In the genomic region with DNA sequence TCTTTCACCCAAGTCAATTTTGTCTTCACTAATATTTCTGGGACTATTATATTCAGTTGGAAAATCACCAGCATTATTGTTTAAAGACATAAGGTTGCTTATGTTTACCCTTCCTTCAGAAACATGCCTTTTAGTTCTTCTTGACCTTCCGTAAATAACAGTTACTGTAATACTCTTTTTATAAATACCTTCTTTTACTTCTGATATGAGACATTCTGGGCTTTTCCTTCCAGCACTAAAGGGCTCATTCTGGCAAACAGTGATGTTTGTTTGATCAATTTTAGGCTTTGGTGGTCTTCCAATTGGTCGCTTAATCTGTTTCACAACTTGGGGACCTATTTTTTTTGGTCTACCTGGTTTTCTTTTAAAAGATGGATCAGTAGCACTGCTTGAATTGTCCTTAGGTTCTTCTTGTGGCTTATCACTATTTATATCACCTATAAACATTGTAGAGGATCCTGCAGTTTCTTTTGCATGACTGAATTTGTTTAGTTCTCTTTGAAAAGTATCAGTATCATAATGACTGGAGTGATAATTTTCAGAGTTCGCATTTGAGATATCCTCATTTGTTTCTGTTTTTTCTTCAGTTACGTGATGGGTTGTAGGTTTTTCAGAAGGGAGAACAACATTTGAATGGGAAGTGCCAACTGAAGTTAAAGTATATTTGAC, we compare ENCODE assay signal across 13 cellular contexts.
DNase-seq lines count a peak whose midpoint lies in the region; ATAC-seq, FAIRE-seq and TF ChIP-seq lines count a peak whose summit lies in the region.
"Had no signal": no experiment of that assay in that cellular context is flagged by ENCODE, and none has a peak within 500 bp of the region (broad histone marks: within the 10 kb centered on the region; RNA-seq: fewer than 3 reads in every experiment).

No MANE protein-coding gene starts in this region.

- ATAC-seq in GM19372 (IDR thresholded peaks at IDR 0.05; ENCODE audit: low read depth, unreplicated experiment) (peak; percentile 86), HG02623 (IDR thresholded peaks at IDR 0.05; ENCODE audit: unreplicated experiment) (peak; percentile 87), HG03280 (IDR thresholded peaks at IDR 0.05; ENCODE audit: unreplicated experiment) (peak; percentile 89)
- ATAC-seq: activated CD4-positive, alpha-beta T cell treated with anti-CD3 and anti-CD28 coated beads for 36 hours; activated T-helper 17 cell treated with anti-CD3 and anti-CD28 coated beads, Interleukin-2, amount 50 U/mL, for 72 hours; esophagus mucosa had no signal

- DNase-seq in GM12892 (ENCODE audit: insufficient read length) = no peak
- no peak for DNase-seq in RCC 7860 (ENCODE audit: low spot score)
- DNase-seq in HT-29 (ENCODE audit: low spot score) = no peak
- DNase-seq in stimulated activated naive CD4-positive, alpha-beta T cell (lab: John Stamatoyannopoulos, UW) = no peak
- no peak for DNase-seq in germinal center (ENCODE audit: low spot score)
- DNase-seq: activated CD4-positive, alpha-beta T cell treated with anti-CD3 and anti-CD28 coated beads for 36 hours; midbrain; NCI-H1436 treated with DMSO at 0.1 percent for 48 hours had no signal

- FAIRE-seq in GM12892 (lab: Jason Lieb, UNC) (peak; percentile 88), RCC 7860 (lab: Jason Lieb, UNC) (no peak)

- no peak for TF ChIP-seq POLR2A in GM12892 (IDR thresholded peaks at IDR 0.05; ENCODE audit: low read depth, low read length)
